8 cellular contexts compared by ENCODE assay signal in genomic region chr6:33392168-33392947, GRCh38. TPM values are rescaled to one million over a fixed set of nuclear protein-coding genes. Genes with fewer than 3 reads are reported as not detected.
A peak's percentile ranks its signal among the peaks of the same experiment; 100 is the strongest.
DNase-seq lines count a peak whose midpoint lies in the region; ATAC-seq and TF ChIP-seq lines count a peak whose summit lies in the region.

No MANE protein-coding gene starts in this region.

- no peaks in the 10 kb centered on the region for H3K27me3 ChIP-seq in BJ (ENCODE audit: control insufficient read depth, insufficient read depth, low read length)
- H3K27me3 ChIP-seq in neutrophil: no peaks in the 10 kb centered on the region

- CTCF ChIA-PET in BJ (lab: Yijun Ruan, JAX): interaction anchor here (0.6 to 1.9 kb wide), 2 partner anchors 25 to 34 kb away, joined by 3 to 5 read pairs; no protein-coding TSS in a partner anchor

- H3K27ac Mint-ChIP-seq in effector memory CD8-positive, alpha-beta T cell: peak overlapping the region; percentile 78 to 90

- H3K9me3 Mint-ChIP-seq in effector memory CD8-positive, alpha-beta T cell: no peaks in the 10 kb centered on the region

- H3K4me3 Mint-ChIP-seq in effector memory CD8-positive, alpha-beta T cell: peak overlapping the region; percentile 81 to 83

- no peak for ATAC-seq in effector memory CD8-positive, alpha-beta T cell (replicated peaks)
- no peak for ATAC-seq in HG02759 (IDR thresholded peaks at IDR 0.05; ENCODE audit: unreplicated experiment)

- peaks cover 6% of the 10 kb centered on the region for H3K36me3 Mint-ChIP-seq in effector memory CD8-positive, alpha-beta T cell (ENCODE audit: insufficient read depth)

- H3K27ac ChIP-seq in neutrophil: peak overlapping the region; percentile 87

- H3K4me3 ChIP-seq in BJ (ENCODE audit: low read depth, low read length) (peak overlapping the region; percentile 87), neutrophil (ENCODE audit: low read depth in 1 of 2, low read length in 1 of 2) (peak overlapping the region; percentile 73 to 80)

- H3K9me3 ChIP-seq in neutrophil: no peaks in the 10 kb centered on the region

- H3K36me3 ChIP-seq in BJ (ENCODE audit: control insufficient read depth, insufficient read depth, low read length) (no peaks in the 10 kb centered on the region), neutrophil (no peaks in the 10 kb centered on the region)

- TF ChIP-seq CTCF in BJ (IDR thresholded peaks at IDR 0.05; ENCODE audit: insufficient read depth, low read depth, low read length): no peak
- TF ChIP-seq CTCF in GM20000 (IDR thresholded peaks at IDR 0.05; ENCODE audit: extremely low read depth, missing control alignments): no peak
- no peak for TF ChIP-seq CTCF in neutrophil (IDR thresholded peaks at IDR 0.05)

- POLR2A ChIA-PET in BJ (lab: Charles Lee): no interaction called here

- peaks cover 28 to 30% of the 10 kb centered on the region in 2 experiments for H3K4me1 ChIP-seq in neutrophil (ENCODE audit: control insufficient read depth in 1 of 2, insufficient read depth in 1 of 2, low read depth in 1 of 2, low read length in 1 of 2)

- H3K27me3 Mint-ChIP-seq in effector memory CD8-positive, alpha-beta T cell: no peaks in the 10 kb centered on the region

- DNase-seq in BJ (ENCODE audit: low read depth) (no peak), GM20000 (ENCODE audit: low spot score) (peak; percentile 26), OCI-M1 (lab: John Stamatoyannopoulos, UW) (peak; percentile 60), NCI-H774 (lab: John Stamatoyannopoulos, UW) (no peak), mesenteric fat pad (ENCODE audit: low spot score) (no peak)
- DNase-seq in effector memory CD8-positive, alpha-beta T cell: no peak

- peaks cover 16 to 30% of the 10 kb centered on the region in 2 donors for H3K4me1 Mint-ChIP-seq in effector memory CD8-positive, alpha-beta T cell (ENCODE audit: low read depth in 2 of 2)

RNA-seq across cellular contexts. Expression of gene KIFC1, which starts 0.7 kb away (rescaled TPM):
- polyA plus RNA-seq in BJ (2011; rRNA removed): 24.2 and 32.4 TPM in 2 replicates
- polyA minus RNA-seq in BJ (2011; rRNA and poly(A)+ RNA removed): 20.8 and 29.6 TPM in 2 replicates
- total RNA-seq in mesenteric fat pad: 0.19 TPM

RNA-seq across cellular contexts. Expression of gene PHF1, which starts 18.5 kb away (rescaled TPM):
- polyA plus RNA-seq in BJ (2011; rRNA removed): 37.8 and 54.6 TPM in 2 replicates
- 24.4 and 25.0 TPM in 2 replicates for polyA minus RNA-seq in BJ (2011; rRNA and poly(A)+ RNA removed)
- total RNA-seq in mesenteric fat pad: 42.5 TPM

RNA-seq across cellular contexts. Expression of gene CUTA, which starts 25.5 kb away (rescaled TPM):
- polyA plus RNA-seq in BJ (2011; rRNA removed): 347 and 369 TPM in 2 replicates
- 109 and 127 TPM in 2 replicates for polyA minus RNA-seq in BJ (2011; rRNA and poly(A)+ RNA removed)
- total RNA-seq in mesenteric fat pad: 103 TPM

RNA-seq across cellular contexts. Expression of gene SYNGAP1, which starts 27.5 kb away (rescaled TPM):
- 4.2 and 5.7 TPM in 2 replicates for polyA plus RNA-seq in BJ (2011; rRNA removed)
- polyA minus RNA-seq in BJ (2011; rRNA and poly(A)+ RNA removed): 5.6 and 6.5 TPM in 2 replicates
- total RNA-seq in mesenteric fat pad: 14.1 TPM

Comparison
In these comparisons a context has a peak if more than half of its experiments do, and no peak if none do; other contexts are left out.
1. DNase-seq: peak in GM20000 (single experiment) and OCI-M1 (single experiment); none in BJ (single experiment), effector memory CD8-positive, alpha-beta T cell (0 of 3), NCI-H774 (single experiment) and mesenteric fat pad (single experiment).